ENCODE assay signal across 18 cellular contexts in the genomic region with DNA sequence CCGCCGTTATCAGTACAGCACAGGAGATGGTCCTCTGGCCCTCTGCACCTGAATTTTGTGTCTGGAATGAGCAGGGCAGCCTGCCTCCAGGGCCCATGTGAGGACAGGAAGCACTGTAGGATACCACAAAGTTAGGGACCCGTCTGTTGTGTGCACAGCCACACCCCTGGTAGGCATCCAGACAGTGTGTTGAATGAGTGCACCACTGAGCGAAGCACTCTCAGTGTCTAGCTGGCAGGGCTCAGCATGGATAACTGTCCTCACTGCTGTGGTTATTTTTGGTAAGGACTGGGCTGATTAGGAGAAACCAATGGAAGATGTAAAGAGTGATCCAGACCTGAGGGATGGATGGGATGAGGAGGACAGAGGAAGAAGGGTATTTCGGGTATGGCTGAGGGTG.
A peak's percentile ranks its signal among the peaks of the same experiment; 100 is the strongest.
DNase-seq lines count a peak whose midpoint lies in the region; ATAC-seq, FAIRE-seq and TF ChIP-seq lines count a peak whose summit lies in the region.
"Had no signal": no experiment of that assay in that cellular context is flagged by ENCODE, and none has a peak within 500 bp of the region (broad histone marks: within the 10 kb centered on the region; RNA-seq: fewer than 3 reads in every experiment).

No MANE protein-coding gene starts in this region.

- no peak for DNase-seq in activated CD4-positive, alpha-beta T cell treated with anti-CD3 and anti-CD28 coated beads, Interleukin-2, amount 10 ng/mL, durations not matched to agents 24 days and 14 days
- no peak for DNase-seq in activated CD4-positive, alpha-beta T cell treated with anti-CD3 and anti-CD28 coated beads for 48 hours
- no peak for DNase-seq in heart right ventricle
- no peak for DNase-seq in right atrium auricular region (ENCODE audit: low spot score)
- peak; percentile 10 for DNase-seq in bronchial epithelial cell (ENCODE audit: low read depth)
- DNase-seq in upper lobe of right lung = no peak
- DNase-seq in Karpas-422 = no peak
- DNase-seq in islet precursor cell = no peak
- DNase-seq: 8988T, DMS 273 treated with DMSO at 0.1 percent for 48 hours, GOT3, HFFc6, NCI-H187 treated with DMSO at 0.1 percent for 48 hours, NCI-H446, PC-9 had no signal

- no peak overlapping the region for H3K9ac ChIP-seq in Karpas-422 (ENCODE audit: low read length)
- H3K9ac ChIP-seq: BLaER1 treated with 17β-estradiol and CSF1 and Interleukin-3, amounts not matched to agents 10 nM and 100 nM; KMS-11 had no signal

- no peaks in the 10 kb centered on the region for H3K9me2 ChIP-seq in Karpas-422 (replicated peaks; ENCODE audit: insufficient read depth, low read length)

- no peaks in the 10 kb centered on the region for H3K9me3 Mint-ChIP-seq in activated CD4-positive, alpha-beta T cell treated with anti-CD3 and anti-CD28 coated beads, Interleukin-2, amount 10 ng/mL, durations not matched to agents 24 days and 14 days
- H3K9me3 Mint-ChIP-seq: HFFc6 had no signal

- H2AFZ ChIP-seq in Karpas-422 (ENCODE audit: low read length) = no peak overlapping the region
- H2AFZ ChIP-seq: PC-9 had no signal

- H3K27me3 ChIP-seq in heart right ventricle (no peaks in the 10 kb centered on the region), right atrium auricular region (no peaks in the 10 kb centered on the region), bronchial epithelial cell (ENCODE audit: control insufficient read depth, insufficient read depth, low read length) (no peaks in the 10 kb centered on the region), upper lobe of right lung (no peaks in the 10 kb centered on the region), Karpas-422 (ENCODE audit: low read length) (no peaks in the 10 kb centered on the region)
- H3K27me3 ChIP-seq: BLaER1 treated with 17β-estradiol and CSF1 and Interleukin-3, amounts not matched to agents 10 nM and 100 nM had no signal

- no peak overlapping the region for H3K4me3 Mint-ChIP-seq in activated CD4-positive, alpha-beta T cell treated with anti-CD3 and anti-CD28 coated beads, Interleukin-2, amount 10 ng/mL, durations not matched to agents 24 days and 14 days
- H3K4me3 Mint-ChIP-seq: HFFc6 had no signal

- H3K36me3 Mint-ChIP-seq in activated CD4-positive, alpha-beta T cell treated with anti-CD3 and anti-CD28 coated beads, Interleukin-2, amount 10 ng/mL, durations not matched to agents 24 days and 14 days (ENCODE audit: low read depth) = no peaks in the 10 kb centered on the region

- FAIRE-seq in bronchial epithelial cell (lab: Jason Lieb, UNC) = peak; percentile 92
- FAIRE-seq: HepG2 had no signal

- no peaks in the 10 kb centered on the region for H4K20me1 ChIP-seq in Karpas-422 (ENCODE audit: insufficient read depth, low read depth, low read length)
- H4K20me1 ChIP-seq: BLaER1 treated with 17β-estradiol and CSF1 and Interleukin-3, amounts not matched to agents 10 nM and 100 nM had no signal

- peak overlapping the region; percentile 7 for H3K27ac Mint-ChIP-seq in activated CD4-positive, alpha-beta T cell treated with anti-CD3 and anti-CD28 coated beads, Interleukin-2, amount 10 ng/mL, durations not matched to agents 24 days and 14 days
- H3K27ac Mint-ChIP-seq: HFFc6 had no signal

- H3K9me3 ChIP-seq in heart right ventricle = no peaks in the 10 kb centered on the region
- H3K9me3 ChIP-seq in right atrium auricular region = no peaks in the 10 kb centered on the region
- no peaks in the 10 kb centered on the region for H3K9me3 ChIP-seq in upper lobe of right lung
- H3K9me3 ChIP-seq in Karpas-422 (ENCODE audit: low read length) = no peaks in the 10 kb centered on the region
- H3K9me3 ChIP-seq: BLaER1 treated with 17β-estradiol and CSF1 and Interleukin-3, amounts not matched to agents 10 nM and 100 nM had no signal

- H3K27me3 Mint-ChIP-seq in activated CD4-positive, alpha-beta T cell treated with anti-CD3 and anti-CD28 coated beads, Interleukin-2, amount 10 ng/mL, durations not matched to agents 24 days and 14 days = no peaks in the 10 kb centered on the region

- intact Hi-C loops in activated CD4-positive, alpha-beta T cell treated with anti-CD3 and anti-CD28 coated beads, Interleukin-2, amount 10 ng/mL, durations not matched to agents 24 days and 14 days (cut with micrococcal nuclease) = loop anchor here (10.0 kb wide), 1 partner anchor 178 kb away; the partner anchor contains the start of gene CLIC5
- intact Hi-C loops in heart right ventricle (cut with DNase I) (no loop called here), upper lobe of right lung (cut with DNase I) (no loop called here)

- TF ChIP-seq CTCF in heart right ventricle (IDR thresholded peaks at IDR 0.05) (no peak), right atrium auricular region (IDR thresholded peaks at IDR 0.05) (no peak), bronchial epithelial cell (IDR thresholded peaks at IDR 0.05; ENCODE audit: insufficient read depth, low read length, severe bottlenecking) (no peak), upper lobe of right lung (IDR thresholded peaks at IDR 0.05) (no peak)

- peaks cover 0 to 14% (median 0%) of the 10 kb centered on the region in 9 donors for H3K4me1 ChIP-seq in heart right ventricle
- no peaks in the 10 kb centered on the region for H3K4me1 ChIP-seq in right atrium auricular region
- no peaks in the 10 kb centered on the region for H3K4me1 ChIP-seq in upper lobe of right lung
- no peaks in the 10 kb centered on the region for H3K4me1 ChIP-seq in Karpas-422 (ENCODE audit: low read length)

- peak in 5 of 8 donors; percentile 23 to 58 (median 49) for ATAC-seq in heart right ventricle
- ATAC-seq in upper lobe of right lung = peak; percentile 29
- ATAC-seq: HepG2 had no signal

- H3K36me3 ChIP-seq in heart right ventricle (no peaks in the 10 kb centered on the region), right atrium auricular region (no peaks in the 10 kb centered on the region), bronchial epithelial cell (ENCODE audit: control insufficient read depth, insufficient read depth, low read length) (no peaks in the 10 kb centered on the region), upper lobe of right lung (no peaks in the 10 kb centered on the region), Karpas-422 (ENCODE audit: insufficient read depth, low read length) (no peaks in the 10 kb centered on the region)
- H3K36me3 ChIP-seq: BLaER1 treated with 17β-estradiol and CSF1 and Interleukin-3, amounts not matched to agents 10 nM and 100 nM had no signal

- no peak overlapping the region for H3K4me3 ChIP-seq in heart right ventricle
- H3K4me3 ChIP-seq in right atrium auricular region = no peak overlapping the region
- no peak overlapping the region for H3K4me3 ChIP-seq in bronchial epithelial cell (ENCODE audit: low read depth, low read length)
- no peak overlapping the region for H3K4me3 ChIP-seq in upper lobe of right lung
- no peak overlapping the region for H3K4me3 ChIP-seq in Karpas-422 (ENCODE audit: low read length)
- H3K4me3 ChIP-seq: BLaER1 treated with 17β-estradiol and CSF1 and Interleukin-3, amounts not matched to agents 10 nM and 100 nM; PC-9 had no signal

- WGBS in heart right ventricle, 2 donors = 83 to 84% methylated on average over 5 of the region's 5 CpGs

- no peak overlapping the region for H3K27ac ChIP-seq in heart right ventricle
- H3K27ac ChIP-seq in right atrium auricular region = no peak overlapping the region
- H3K27ac ChIP-seq in upper lobe of right lung = no peak overlapping the region
- no peak overlapping the region for H3K27ac ChIP-seq in Karpas-422 (ENCODE audit: low read length)
- H3K27ac ChIP-seq: BLaER1 treated with 17β-estradiol and CSF1 and Interleukin-3, amounts not matched to agents 10 nM and 100 nM; KMS-11; PC-9 had no signal

- no peaks in the 10 kb centered on the region for H3K79me2 ChIP-seq in Karpas-422 (ENCODE audit: low read length)

- peaks cover 37% of the 10 kb centered on the region for H3K4me1 Mint-ChIP-seq in activated CD4-positive, alpha-beta T cell treated with anti-CD3 and anti-CD28 coated beads, Interleukin-2, amount 10 ng/mL, durations not matched to agents 24 days and 14 days

- H3K4me2 ChIP-seq in Karpas-422 (ENCODE audit: low read depth, low read length, poor library complexity, severe bottlenecking) = no peak overlapping the region
- H3K4me2 ChIP-seq: BLaER1 treated with 17β-estradiol and CSF1 and Interleukin-3, amounts not matched to agents 10 nM and 100 nM; KMS-11; PC-9 had no signal
